In genomic region chr15:76345269-76345879, GRCh38 we compare ENCODE assay signal across 1 cellular context.
TF ChIP-seq lines count a peak whose summit lies in the region.

No MANE protein-coding gene starts in this region.

TF ChIP-seq in H1, 55 proteins besides CTCF, POLR2A, EP300 and RAD21 (continued from another document):
- no peak for TF ChIP-seq E2F6 (IDR thresholded peaks at IDR 0.05)
- TF ChIP-seq YY1 (IDR thresholded peaks at IDR 0.05; ENCODE audit: low read depth, low read length): peak; percentile 16; the same call in 1 of the 2 replicates
- TF ChIP-seq TCF12 (IDR thresholded peaks at IDR 0.05; ENCODE audit: low read depth, low read length): 0 out of 2 replicates have a peak, but pooled peaks have one; percentile 38
- TF ChIP-seq RNF2 (IDR thresholded peaks at IDR 0.05; ENCODE audit: borderline replicate concordance, low read depth, low read length, missing control alignments, poor library complexity, severe bottlenecking): peak; percentile 83
- TF ChIP-seq SP1 (IDR thresholded peaks at IDR 0.05; ENCODE audit: low read depth, low read length): no peak
- no peak for TF ChIP-seq SRF (IDR thresholded peaks at IDR 0.05; ENCODE audit: low read depth, low read length)
